In genomic region chrX:48590203-48591103, GRCh38 we compare ENCODE assay signal across 1 cellular context.
TF ChIP-seq lines count a peak whose summit lies in the region.

No MANE protein-coding gene starts in this region.

TF ChIP-seq in HepG2, 621 proteins besides CTCF, POLR2A, EP300 and RAD21 (continues in another document):
- no peak for TF ChIP-seq ZFP37 (CRISPR knock-in tag; IDR thresholded peaks at IDR 0.05; ENCODE audit: borderline replicate concordance)
- no peak for TF ChIP-seq KDM2A (CRISPR knock-in tag; IDR thresholded peaks at IDR 0.05; ENCODE audit: borderline replicate concordance, low read depth)
- TF ChIP-seq PPARG (CRISPR knock-in tag; conservative IDR thresholded peaks at IDR 0.05), result no peak
- TF ChIP-seq RFX1 (IDR thresholded peaks at IDR 0.05), result no peak
- no peak for TF ChIP-seq ZBTB7B (CRISPR knock-in tag; IDR thresholded peaks at IDR 0.05)
- no peak for TF ChIP-seq ZBTB4 (CRISPR knock-in tag; IDR thresholded peaks at IDR 0.05; ENCODE audit: borderline replicate concordance)
- TF ChIP-seq TAF1 (CRISPR knock-in tag; IDR thresholded peaks at IDR 0.05), result 0 out of 2 replicates have a peak, but pooled peaks have one; percentile 13
- no peak for TF ChIP-seq HOXA3 (CRISPR knock-in tag; IDR thresholded peaks at IDR 0.05)
- no peak for TF ChIP-seq ZNF446 (CRISPR knock-in tag; IDR thresholded peaks at IDR 0.05)
- no peak for TF ChIP-seq MTERF4 (CRISPR knock-in tag; IDR thresholded peaks at IDR 0.05)
- peak; percentile 48 for TF ChIP-seq ZNF687 (CRISPR knock-in tag; IDR thresholded peaks at IDR 0.05)
- no peak for TF ChIP-seq SIN3B (IDR thresholded peaks at IDR 0.05; ENCODE audit: low read length)
- no peak for TF ChIP-seq TEF (CRISPR knock-in tag; IDR thresholded peaks at IDR 0.05)
- TF ChIP-seq SNRNP70 (IDR thresholded peaks at IDR 0.05; ENCODE audit: low read depth, low read length), result no peak
- no peak for TF ChIP-seq CSRNP1 (CRISPR knock-in tag; IDR thresholded peaks at IDR 0.05)
- TF ChIP-seq ZMYM3 (CRISPR knock-in tag; IDR thresholded peaks at IDR 0.05), result peak; percentile 83
- TF ChIP-seq CCDC6 (CRISPR knock-in tag; IDR thresholded peaks at IDR 0.05), result no peak
- TF ChIP-seq GPN1 (CRISPR knock-in tag; IDR thresholded peaks at IDR 0.05; ENCODE audit: borderline replicate concordance), result no peak
- no peak for TF ChIP-seq CEBPB (IDR thresholded peaks at IDR 0.05; ENCODE audit: borderline replicate concordance, low read depth, low read length)
- no peak for TF ChIP-seq ZNF547 (CRISPR knock-in tag; IDR thresholded peaks at IDR 0.05)
- no peak for TF ChIP-seq SALL1 (CRISPR knock-in tag; IDR thresholded peaks at IDR 0.05)
- TF ChIP-seq ZSCAN21 (CRISPR knock-in tag; IDR thresholded peaks at IDR 0.05; ENCODE audit: borderline replicate concordance), result no peak
- no peak for TF ChIP-seq EZH2 (conservative IDR thresholded peaks at IDR 0.05; ENCODE audit: low read depth, low read length)
- no peak for TF ChIP-seq TRAFD1 (CRISPR knock-in tag; IDR thresholded peaks at IDR 0.05; ENCODE audit: borderline replicate concordance)
- no peak for TF ChIP-seq JUNB (CRISPR knock-in tag; IDR thresholded peaks at IDR 0.05; ENCODE audit: borderline replicate concordance)
- peak; percentile 82 for TF ChIP-seq PRDM15 (CRISPR knock-in tag; IDR thresholded peaks at IDR 0.05)
- TF ChIP-seq PAX8 (CRISPR knock-in tag; IDR thresholded peaks at IDR 0.05; ENCODE audit: borderline replicate concordance), result no peak
- no peak for TF ChIP-seq ZNF18 (CRISPR knock-in tag; IDR thresholded peaks at IDR 0.05; ENCODE audit: insufficient replicate concordance)
- TF ChIP-seq CBX2 (IDR thresholded peaks at IDR 0.05; ENCODE audit: low read depth, low read length), result no peak
- no peak for TF ChIP-seq CBX2 (CRISPR knock-in tag; IDR thresholded peaks at IDR 0.05; ENCODE audit: low read depth)
- no peak for TF ChIP-seq E2F5 (CRISPR knock-in tag; conservative IDR thresholded peaks at IDR 0.05)
- TF ChIP-seq GABPA (IDR thresholded peaks at IDR 0.05; ENCODE audit: low read depth, low read length), result no peak
- no peak for TF ChIP-seq GABPA (CRISPR knock-in tag; IDR thresholded peaks at IDR 0.05; ENCODE audit: low read depth)
- TF ChIP-seq MAX (IDR thresholded peaks at IDR 0.05), result no peak
- no peak for TF ChIP-seq TOPORS (CRISPR knock-in tag; IDR thresholded peaks at IDR 0.05)
- no peak for TF ChIP-seq ZNF414 (CRISPR knock-in tag; IDR thresholded peaks at IDR 0.05)
- TF ChIP-seq POGK (CRISPR knock-in tag; conservative IDR thresholded peaks at IDR 0.05), result no peak
